1 cellular context compared by ENCODE assay signal in genomic region chr4:26821677-26822503, GRCh38.
A peak's percentile ranks its signal among the peaks of the same experiment; 100 is the strongest.
TF ChIP-seq lines count a peak whose summit lies in the region.

No MANE protein-coding gene starts in this region.

TF ChIP-seq in HepG2, 621 proteins besides CTCF, POLR2A, EP300 and RAD21 (continued from another document):
- TF ChIP-seq, protein P1, sequence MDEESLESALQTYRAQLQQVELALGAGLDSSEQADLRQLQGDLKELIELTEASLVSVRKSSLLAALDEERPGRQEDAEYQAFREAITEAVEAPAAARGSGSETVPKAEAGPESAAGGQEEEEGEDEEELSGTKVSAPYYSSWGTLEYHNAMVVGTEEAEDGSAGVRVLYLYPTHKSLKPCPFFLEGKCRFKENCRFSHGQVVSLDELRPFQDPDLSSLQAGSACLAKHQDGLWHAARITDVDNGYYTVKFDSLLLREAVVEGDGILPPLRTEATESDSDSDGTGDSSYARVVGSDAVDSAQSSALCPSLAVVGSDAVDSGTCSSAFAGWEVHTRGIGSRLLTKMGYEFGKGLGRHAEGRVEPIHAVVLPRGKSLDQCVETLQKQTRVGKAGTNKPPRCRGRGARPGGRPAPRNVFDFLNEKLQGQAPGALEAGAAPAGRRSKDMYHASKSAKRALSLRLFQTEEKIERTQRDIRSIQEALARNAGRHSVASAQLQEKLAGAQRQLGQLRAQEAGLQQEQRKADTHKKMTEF (CRISPR knock-in tag; IDR thresholded peaks at IDR 0.05): peak; percentile 84
- TF ChIP-seq KLF11 (CRISPR knock-in tag; IDR thresholded peaks at IDR 0.05): 0 out of 2 replicates have a peak, but pooled peaks have one; percentile 43
- TF ChIP-seq DNMT1 (CRISPR knock-in tag; IDR thresholded peaks at IDR 0.05): no peak
- peak; percentile 52; the same call in 1 of the 2 replicates for TF ChIP-seq ZNF331 (CRISPR knock-in tag; IDR thresholded peaks at IDR 0.05)
- TF ChIP-seq, protein P2, sequence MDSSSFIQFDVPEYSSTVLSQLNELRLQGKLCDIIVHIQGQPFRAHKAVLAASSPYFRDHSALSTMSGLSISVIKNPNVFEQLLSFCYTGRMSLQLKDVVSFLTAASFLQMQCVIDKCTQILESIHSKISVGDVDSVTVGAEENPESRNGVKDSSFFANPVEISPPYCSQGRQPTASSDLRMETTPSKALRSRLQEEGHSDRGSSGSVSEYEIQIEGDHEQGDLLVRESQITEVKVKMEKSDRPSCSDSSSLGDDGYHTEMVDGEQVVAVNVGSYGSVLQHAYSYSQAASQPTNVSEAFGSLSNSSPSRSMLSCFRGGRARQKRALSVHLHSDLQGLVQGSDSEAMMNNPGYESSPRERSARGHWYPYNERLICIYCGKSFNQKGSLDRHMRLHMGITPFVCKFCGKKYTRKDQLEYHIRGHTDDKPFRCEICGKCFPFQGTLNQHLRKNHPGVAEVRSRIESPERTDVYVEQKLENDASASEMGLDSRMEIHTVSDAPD (CRISPR knock-in tag; IDR thresholded peaks at IDR 0.05): peak; percentile 76; the same call in 1 of the 2 replicates
- TF ChIP-seq ZNF709 (CRISPR knock-in tag; IDR thresholded peaks at IDR 0.05): no peak
- TF ChIP-seq ZFP36L1 (CRISPR knock-in tag; IDR thresholded peaks at IDR 0.05): peak; percentile 58; the same call in 1 of the 2 replicates
- 0 out of 2 replicates have a peak, but pooled peaks have one; percentile 24 for TF ChIP-seq ZNF354B (CRISPR knock-in tag; IDR thresholded peaks at IDR 0.05)
- TF ChIP-seq KLF12 (CRISPR knock-in tag; IDR thresholded peaks at IDR 0.05; ENCODE audit: borderline replicate concordance): no peak; the same call in 1 of the 2 replicates
- peak; percentile 35; the same call in 1 of the 2 replicates for TF ChIP-seq ZNF670 (CRISPR knock-in tag; IDR thresholded peaks at IDR 0.05; ENCODE audit: borderline replicate concordance)
- TF ChIP-seq NAIF1 (CRISPR knock-in tag; IDR thresholded peaks at IDR 0.05; ENCODE audit: borderline replicate concordance): 0 out of 2 replicates have a peak, but pooled peaks have one; percentile 51
- peak; percentile 70; the same call in 1 of the 2 replicates for TF ChIP-seq SOX5 (CRISPR knock-in tag; IDR thresholded peaks at IDR 0.05; ENCODE audit: borderline replicate concordance)
- peak; percentile 90 for TF ChIP-seq ZNF501 (CRISPR knock-in tag; IDR thresholded peaks at IDR 0.05)
- TF ChIP-seq MEIS1 (CRISPR knock-in tag; IDR thresholded peaks at IDR 0.05; ENCODE audit: borderline replicate concordance): peak; percentile 77
- TF ChIP-seq ZFY (CRISPR knock-in tag; IDR thresholded peaks at IDR 0.05): peak; percentile 51; the same call in 1 of the 2 replicates
- TF ChIP-seq ZNF792 (CRISPR knock-in tag; IDR thresholded peaks at IDR 0.05): peak; percentile 51; the same call in 1 of the 2 replicates
- peak; percentile 85; the same call in 1 of the 2 replicates for TF ChIP-seq DPF2 (CRISPR knock-in tag; IDR thresholded peaks at IDR 0.05; ENCODE audit: borderline replicate concordance, low read depth)
- 0 out of 2 replicates have a peak, but pooled peaks have one; percentile 62 for TF ChIP-seq SNAPC4 (CRISPR knock-in tag; IDR thresholded peaks at IDR 0.05)
- TF ChIP-seq ZFX (CRISPR knock-in tag; IDR thresholded peaks at IDR 0.05; ENCODE audit: low read depth): peak; percentile 85
- peak; percentile 14 for TF ChIP-seq SKI (IDR thresholded peaks at IDR 0.05; ENCODE audit: partially characterized antibody)
- peak; percentile 75 for TF ChIP-seq RXRB (CRISPR knock-in tag; IDR thresholded peaks at IDR 0.05; ENCODE audit: borderline replicate concordance)
- no peak for TF ChIP-seq FOXM1 (CRISPR knock-in tag; IDR thresholded peaks at IDR 0.05)
- TF ChIP-seq MED1 (CRISPR knock-in tag; IDR thresholded peaks at IDR 0.05): peak; percentile 73
- peak; percentile 92 for TF ChIP-seq MEIS2 (CRISPR knock-in tag; IDR thresholded peaks at IDR 0.05)
- TF ChIP-seq SOX13 (IDR thresholded peaks at IDR 0.05): 0 out of 2 replicates have a peak, but pooled peaks have one; percentile 37
- peak in 1 of 2 experiments; percentile 58; a peak in 2 of 4 replicates for TF ChIP-seq SOX13 (CRISPR knock-in tag; conservative IDR thresholded peaks at IDR 0.05 in 1 of 2, IDR thresholded peaks at IDR 0.05 in 1 of 2)
- TF ChIP-seq ZNF430 (CRISPR knock-in tag; IDR thresholded peaks at IDR 0.05): peak; percentile 48; the same call in 1 of the 2 replicates
- TF ChIP-seq, protein P3, sequence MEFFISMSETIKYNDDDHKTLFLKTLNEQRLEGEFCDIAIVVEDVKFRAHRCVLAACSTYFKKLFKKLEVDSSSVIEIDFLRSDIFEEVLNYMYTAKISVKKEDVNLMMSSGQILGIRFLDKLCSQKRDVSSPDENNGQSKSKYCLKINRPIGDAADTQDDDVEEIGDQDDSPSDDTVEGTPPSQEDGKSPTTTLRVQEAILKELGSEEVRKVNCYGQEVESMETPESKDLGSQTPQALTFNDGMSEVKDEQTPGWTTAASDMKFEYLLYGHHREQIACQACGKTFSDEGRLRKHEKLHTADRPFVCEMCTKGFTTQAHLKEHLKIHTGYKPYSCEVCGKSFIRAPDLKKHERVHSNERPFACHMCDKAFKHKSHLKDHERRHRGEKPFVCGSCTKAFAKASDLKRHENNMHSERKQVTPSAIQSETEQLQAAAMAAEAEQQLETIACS (CRISPR knock-in tag; IDR thresholded peaks at IDR 0.05): no peak
- TF ChIP-seq, protein P4, sequence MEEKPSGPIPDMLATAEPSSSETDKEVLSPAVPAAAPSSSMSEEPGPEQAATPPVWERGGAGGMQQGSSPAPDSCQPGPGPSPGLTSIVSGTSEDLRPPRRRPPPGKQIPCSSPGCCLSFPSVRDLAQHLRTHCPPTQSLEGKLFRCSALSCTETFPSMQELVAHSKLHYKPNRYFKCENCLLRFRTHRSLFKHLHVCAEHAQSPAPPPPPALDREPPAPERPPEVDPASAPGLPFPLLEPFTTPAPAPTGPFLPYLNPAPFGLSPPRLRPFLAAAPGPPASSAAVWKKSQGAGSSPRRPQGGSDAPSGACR (CRISPR knock-in tag; IDR thresholded peaks at IDR 0.05): no peak
- TF ChIP-seq ZNF878 (CRISPR knock-in tag; IDR thresholded peaks at IDR 0.05): no peak
- no peak for TF ChIP-seq ZNF234 (CRISPR knock-in tag; conservative IDR thresholded peaks at IDR 0.05)
- peak; percentile 66 for TF ChIP-seq ZMYM4 (CRISPR knock-in tag; IDR thresholded peaks at IDR 0.05)
- no peak for TF ChIP-seq ZNF737 (CRISPR knock-in tag; IDR thresholded peaks at IDR 0.05; ENCODE audit: borderline replicate concordance)
- 0 out of 2 replicates have a peak, but pooled peaks have one; percentile 32 for TF ChIP-seq MTF2 (CRISPR knock-in tag; IDR thresholded peaks at IDR 0.05; ENCODE audit: borderline replicate concordance)
- peak; percentile 75 for TF ChIP-seq NFIC (IDR thresholded peaks at IDR 0.05; ENCODE audit: low read length)
- TF ChIP-seq MEF2D (CRISPR knock-in tag; IDR thresholded peaks at IDR 0.05): peak; percentile 81; the same call in 1 of the 2 replicates
- TF ChIP-seq, protein P5, sequence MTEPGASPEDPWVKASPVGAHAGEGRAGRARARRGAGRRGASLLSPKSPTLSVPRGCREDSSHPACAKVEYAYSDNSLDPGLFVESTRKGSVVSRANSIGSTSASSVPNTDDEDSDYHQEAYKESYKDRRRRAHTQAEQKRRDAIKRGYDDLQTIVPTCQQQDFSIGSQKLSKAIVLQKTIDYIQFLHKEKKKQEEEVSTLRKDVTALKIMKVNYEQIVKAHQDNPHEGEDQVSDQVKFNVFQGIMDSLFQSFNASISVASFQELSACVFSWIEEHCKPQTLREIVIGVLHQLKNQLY (CRISPR knock-in tag; IDR thresholded peaks at IDR 0.05): peak; percentile 87
- TF ChIP-seq SOX6 (IDR thresholded peaks at IDR 0.05): no peak
- peak; percentile 72; the same call in 1 of the 2 replicates for TF ChIP-seq SOX6 (CRISPR knock-in tag; IDR thresholded peaks at IDR 0.05)
